ENCODE assay signal across 14 cellular contexts in the genomic region with DNA sequence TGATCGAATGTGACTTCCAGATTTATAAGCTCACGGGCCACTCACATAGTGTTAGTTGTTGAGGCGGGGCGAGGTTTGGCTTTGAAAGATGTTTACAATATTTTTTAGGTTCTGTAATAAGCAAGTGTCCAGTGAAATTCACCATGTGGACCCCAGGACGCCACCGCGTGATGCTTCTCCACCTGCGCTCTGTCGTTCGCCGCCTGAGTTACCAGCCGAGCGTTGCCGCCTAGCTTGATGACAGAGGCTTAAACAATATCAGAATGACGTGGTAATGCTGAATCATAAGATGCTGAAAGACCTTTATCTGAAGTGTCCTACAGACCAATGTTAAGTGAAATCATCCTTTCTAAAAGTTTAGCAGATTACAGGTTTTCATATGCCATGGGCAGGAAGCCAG.
"Had no signal": no experiment of that assay in that cellular context is flagged by ENCODE, and none has a peak within 500 bp of the region (broad histone marks: within the 10 kb centered on the region; RNA-seq: fewer than 3 reads in every experiment).

No MANE protein-coding gene starts in this region.

- H3K4me3 ChIP-seq: ascending aorta, psoas muscle, SK-N-MC had no signal

- H3K9me3 ChIP-seq: ascending aorta, psoas muscle had no signal

- H3K4me1 ChIP-seq: ascending aorta, psoas muscle had no signal

- FAIRE-seq: bronchial epithelial cell, frontal cortex had no signal

- ATAC-seq: activated CD8-positive, alpha-beta memory T cell treated with anti-CD3 and anti-CD28 coated beads, Interleukin-2, amount 10 ng/mL, durations not matched to agents 7 days and 5 days; activated naive CD8-positive, alpha-beta T cell treated with anti-CD3 and anti-CD28 coated beads, Interleukin-2, amount 50 U/mL, for 24 hours; left lobe of liver; psoas muscle; stimulated activated memory B cell treated with anti-CD40 and anti-IgM and Interleukin-4, amounts not matched to agents 10 μg/mL and 1 μg/mL and 100 μg/mL, for 72 hours had no signal

- H3K36me3 ChIP-seq: ascending aorta had no signal

- H3K27me3 ChIP-seq: ascending aorta had no signal

- DNase-seq: activated CD4-positive, alpha-beta T cell treated with anti-CD3 and anti-CD28 coated beads, Interleukin-2, amount 50 U/mL, for 48 hours; activated CD8-positive, alpha-beta memory T cell treated with anti-CD3 and anti-CD28 coated beads, Interleukin-2, amount 10 ng/mL, durations not matched to agents 7 days and 5 days; activated naive CD4-positive, alpha-beta T cell treated with anti-CD3 and anti-CD28 coated beads for 36 hours; activated naive CD8-positive, alpha-beta T cell treated with anti-CD3 and anti-CD28 coated beads, Interleukin-2, amount 50 U/mL, for 24 hours; activated T-cell treated with anti-CD3 and anti-CD28 coated beads, Interleukin-2, amount 50 U/mL, for 1 hour; psoas muscle; stimulated activated CD4-positive, alpha-beta T cell treated with anti-CD3 and anti-CD28 coated beads, Interleukin-2, amount 100 ng/mL, for 48 hours; T-helper 1 cell had no signal

- H3K27ac ChIP-seq: ascending aorta, psoas muscle, SK-N-MC had no signal
